In genomic region chr12:76784600-76785051, GRCh38 we compare ENCODE assay signal across 11 cellular contexts. TPM values are rescaled to one million over a fixed set of nuclear protein-coding genes. Genes with fewer than 3 reads are reported as not detected.
DNase-seq lines count a peak whose midpoint lies in the region; ATAC-seq and TF ChIP-seq lines count a peak whose summit lies in the region.
"Had no signal": no experiment of that assay in that cellular context is flagged by ENCODE, and none has a peak within 500 bp of the region (broad histone marks: within the 10 kb centered on the region; RNA-seq: fewer than 3 reads in every experiment).

No MANE protein-coding gene starts in this region.

- no peaks in the 10 kb centered on the region for H3K9me3 ChIP-seq in subcutaneous abdominal adipose tissue (ENCODE audit: control insufficient read depth in 5 of 5, low read length in 5 of 5)
- no peaks in the 10 kb centered on the region for H3K9me3 ChIP-seq in body of pancreas

- no peak overlapping the region for H3K4me3 ChIP-seq in choroid plexus epithelial cell (ENCODE audit: low read depth, low read length)
- H3K4me3 ChIP-seq in subcutaneous abdominal adipose tissue (ENCODE audit: low read depth in 1 of 5, low read length in 5 of 5) = peak overlapping the region in 4 of 5 donors; percentile 7 to 50 (median 30)
- no peak overlapping the region for H3K4me3 ChIP-seq in body of pancreas

- DNase-seq in LHCN-M2 (ENCODE audit: low read depth) (peak; percentile 38), choroid plexus epithelial cell (ENCODE audit: low read depth) (peak; percentile 60), kidney glomerular epithelial cell (lab: John Stamatoyannopoulos, UW) (peak; percentile 10), body of pancreas (no peak), NCI-H2081 (lab: John Stamatoyannopoulos, UW) (no peak)
- no peak for DNase-seq in stimulated activated CD4-positive, alpha-beta T cell treated with anti-CD3 and anti-CD28 coated beads, Interleukin-1b, Interleukin-23, amount 100 ng/mL, for 48 hours
- DNase-seq: activated CD8-positive, alpha-beta memory T cell treated with anti-CD3 and anti-CD28 coated beads, Interleukin-2, amount 50 U/mL, for 48 hours; NCI-H1092 treated with DMSO at 0.1 percent for 48 hours; small intestine; T1000 had no signal

- peaks cover 2 to 29% (median 14%) of the 10 kb centered on the region in 5 donors for H3K4me1 ChIP-seq in subcutaneous abdominal adipose tissue (ENCODE audit: control insufficient read depth in 5 of 5, insufficient read depth in 5 of 5, low read length in 5 of 5)
- H3K4me1 ChIP-seq in body of pancreas = peaks cover 31% of the 10 kb centered on the region

- H3K27me3 ChIP-seq in subcutaneous abdominal adipose tissue (ENCODE audit: control insufficient read depth in 5 of 5, insufficient read depth in 4 of 5, low read length in 5 of 5) (no peaks in the 10 kb centered on the region), body of pancreas (no peaks in the 10 kb centered on the region)

- no peak for TF ChIP-seq CTCF in choroid plexus epithelial cell (conservative IDR thresholded peaks at IDR 0.05; ENCODE audit: low read depth, low read length)
- TF ChIP-seq CTCF in body of pancreas (IDR thresholded peaks at IDR 0.05) = no peak

- no peak for TF ChIP-seq POLR2A in body of pancreas (IDR thresholded peaks at IDR 0.05)

- H3K27ac ChIP-seq in subcutaneous abdominal adipose tissue (ENCODE audit: low read depth, low read length) (peak overlapping the region; percentile 25), body of pancreas (peak overlapping the region in 1 of 4 donors; percentile 3)

- peak overlapping the region in 1 of 5 donors; percentile 4 for H3K9ac ChIP-seq in subcutaneous abdominal adipose tissue (ENCODE audit: low read length in 5 of 5)

- ATAC-seq in body of pancreas = no peak

- no peaks in the 10 kb centered on the region for H3K36me3 ChIP-seq in subcutaneous abdominal adipose tissue (ENCODE audit: control insufficient read depth in 5 of 5, insufficient read depth in 5 of 5, low read length in 5 of 5)
- no peaks in the 10 kb centered on the region for H3K36me3 ChIP-seq in body of pancreas (replicated peaks in 1 of 2; ENCODE audit: insufficient read depth in 1 of 2, low read depth in 2 of 2)

- 2 to 23% methylated on average over 4 of the region's 4 CpGs for WGBS in body of pancreas, 2 donors

- intact Hi-C loops in body of pancreas (cut with DNase I) = no loop called here

RNA-seq across cellular contexts. Expression of gene ZDHHC17, which starts 20.7 kb away (rescaled TPM):
- 18.1 and 23.9 TPM in 2 replicates for total RNA-seq in LHCN-M2 (2014; rRNA removed)
- 6.7 TPM for polyA plus RNA-seq in LHCN-M2 (2012)
- total RNA-seq in body of pancreas = 10 to 100 TPM; 21.1 to 33.7 TPM

Comparison
In these comparisons a context has a peak if more than half of its experiments do, and no peak if none do; other contexts are left out.
1. DNase-seq: peak in LHCN-M2 (single experiment), choroid plexus epithelial cell (single experiment) and kidney glomerular epithelial cell (single experiment); none in stimulated activated CD4-positive, alpha-beta T cell treated with anti-CD3 and anti-CD28 coated beads, Interleukin-1b, Interleukin-23, amount 100 ng/mL, for 48 hours (single experiment), body of pancreas (0 of 4) and NCI-H2081 (0 of 2).
2. H3K4me3 ChIP-seq: peak in subcutaneous abdominal adipose tissue (4 of 5); none in choroid plexus epithelial cell (single experiment) and body of pancreas (0 of 2).